Comparison of ENCODE assay signal across 1 cellular context in the genomic region with DNA sequence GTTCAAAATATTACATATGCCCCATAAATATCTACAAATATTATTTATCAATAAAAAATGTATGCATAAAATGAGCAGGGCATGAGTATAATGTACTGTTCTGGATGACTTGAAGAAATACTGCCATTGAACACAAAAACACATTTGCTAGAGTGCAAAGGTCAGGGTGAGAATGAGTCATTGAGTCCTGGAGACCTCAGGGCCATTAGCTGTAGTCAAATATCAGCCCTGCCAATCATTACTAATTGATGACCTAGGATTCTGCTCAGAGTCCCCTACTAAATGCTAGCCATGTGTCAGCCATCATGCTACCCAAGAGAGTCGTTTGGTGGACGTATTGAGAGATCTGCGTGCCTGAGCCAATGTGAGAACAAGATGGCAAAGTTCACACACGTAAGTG.
TF ChIP-seq lines count a peak whose summit lies in the region.

No MANE protein-coding gene starts in this region.

TF ChIP-seq in HepG2, 621 proteins besides CTCF, POLR2A, EP300 and RAD21 (continued from another document and continues in another):
- TF ChIP-seq, protein P1, sequence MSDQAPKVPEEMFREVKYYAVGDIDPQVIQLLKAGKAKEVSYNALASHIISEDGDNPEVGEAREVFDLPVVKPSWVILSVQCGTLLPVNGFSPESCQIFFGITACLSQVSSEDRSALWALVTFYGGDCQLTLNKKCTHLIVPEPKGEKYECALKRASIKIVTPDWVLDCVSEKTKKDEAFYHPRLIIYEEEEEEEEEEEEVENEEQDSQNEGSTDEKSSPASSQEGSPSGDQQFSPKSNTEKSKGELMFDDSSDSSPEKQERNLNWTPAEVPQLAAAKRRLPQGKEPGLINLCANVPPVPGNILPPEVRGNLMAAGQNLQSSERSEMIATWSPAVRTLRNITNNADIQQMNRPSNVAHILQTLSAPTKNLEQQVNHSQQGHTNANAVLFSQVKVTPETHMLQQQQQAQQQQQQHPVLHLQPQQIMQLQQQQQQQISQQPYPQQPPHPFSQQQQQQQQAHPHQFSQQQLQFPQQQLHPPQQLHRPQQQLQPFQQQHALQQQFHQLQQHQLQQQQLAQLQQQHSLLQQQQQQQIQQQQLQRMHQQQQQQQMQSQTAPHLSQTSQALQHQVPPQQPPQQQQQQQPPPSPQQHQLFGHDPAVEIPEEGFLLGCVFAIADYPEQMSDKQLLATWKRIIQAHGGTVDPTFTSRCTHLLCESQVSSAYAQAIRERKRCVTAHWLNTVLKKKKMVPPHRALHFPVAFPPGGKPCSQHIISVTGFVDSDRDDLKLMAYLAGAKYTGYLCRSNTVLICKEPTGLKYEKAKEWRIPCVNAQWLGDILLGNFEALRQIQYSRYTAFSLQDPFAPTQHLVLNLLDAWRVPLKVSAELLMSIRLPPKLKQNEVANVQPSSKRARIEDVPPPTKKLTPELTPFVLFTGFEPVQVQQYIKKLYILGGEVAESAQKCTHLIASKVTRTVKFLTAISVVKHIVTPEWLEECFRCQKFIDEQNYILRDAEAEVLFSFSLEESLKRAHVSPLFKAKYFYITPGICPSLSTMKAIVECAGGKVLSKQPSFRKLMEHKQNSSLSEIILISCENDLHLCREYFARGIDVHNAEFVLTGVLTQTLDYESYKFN (CRISPR knock-in tag; conservative IDR thresholded peaks at IDR 0.05): peak; percentile 71
- TF ChIP-seq ERF (CRISPR knock-in tag; IDR thresholded peaks at IDR 0.05): peak; percentile 64; the same call in 1 of the 2 replicates
- no peak for TF ChIP-seq CCDC6 (CRISPR knock-in tag; IDR thresholded peaks at IDR 0.05)
- TF ChIP-seq, protein P2, sequence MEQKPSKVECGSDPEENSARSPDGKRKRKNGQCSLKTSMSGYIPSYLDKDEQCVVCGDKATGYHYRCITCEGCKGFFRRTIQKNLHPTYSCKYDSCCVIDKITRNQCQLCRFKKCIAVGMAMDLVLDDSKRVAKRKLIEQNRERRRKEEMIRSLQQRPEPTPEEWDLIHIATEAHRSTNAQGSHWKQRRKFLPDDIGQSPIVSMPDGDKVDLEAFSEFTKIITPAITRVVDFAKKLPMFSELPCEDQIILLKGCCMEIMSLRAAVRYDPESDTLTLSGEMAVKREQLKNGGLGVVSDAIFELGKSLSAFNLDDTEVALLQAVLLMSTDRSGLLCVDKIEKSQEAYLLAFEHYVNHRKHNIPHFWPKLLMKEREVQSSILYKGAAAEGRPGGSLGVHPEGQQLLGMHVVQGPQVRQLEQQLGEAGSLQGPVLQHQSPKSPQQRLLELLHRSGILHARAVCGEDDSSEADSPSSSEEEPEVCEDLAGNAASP (CRISPR knock-in tag; IDR thresholded peaks at IDR 0.05; ENCODE audit: borderline replicate concordance): peak; percentile 31; the same call in 1 of the 2 replicates
- peak; percentile 81 for TF ChIP-seq NR2F6 (IDR thresholded peaks at IDR 0.05)
- TF ChIP-seq NR2F6 (CRISPR knock-in tag; IDR thresholded peaks at IDR 0.05): peak; percentile 84
- TF ChIP-seq FOXK1 (CRISPR knock-in tag; IDR thresholded peaks at IDR 0.05; ENCODE audit: borderline replicate concordance, low read depth): no peak
- peak; percentile 77 for TF ChIP-seq RARA (CRISPR knock-in tag; IDR thresholded peaks at IDR 0.05)
- TF ChIP-seq, protein P3, sequence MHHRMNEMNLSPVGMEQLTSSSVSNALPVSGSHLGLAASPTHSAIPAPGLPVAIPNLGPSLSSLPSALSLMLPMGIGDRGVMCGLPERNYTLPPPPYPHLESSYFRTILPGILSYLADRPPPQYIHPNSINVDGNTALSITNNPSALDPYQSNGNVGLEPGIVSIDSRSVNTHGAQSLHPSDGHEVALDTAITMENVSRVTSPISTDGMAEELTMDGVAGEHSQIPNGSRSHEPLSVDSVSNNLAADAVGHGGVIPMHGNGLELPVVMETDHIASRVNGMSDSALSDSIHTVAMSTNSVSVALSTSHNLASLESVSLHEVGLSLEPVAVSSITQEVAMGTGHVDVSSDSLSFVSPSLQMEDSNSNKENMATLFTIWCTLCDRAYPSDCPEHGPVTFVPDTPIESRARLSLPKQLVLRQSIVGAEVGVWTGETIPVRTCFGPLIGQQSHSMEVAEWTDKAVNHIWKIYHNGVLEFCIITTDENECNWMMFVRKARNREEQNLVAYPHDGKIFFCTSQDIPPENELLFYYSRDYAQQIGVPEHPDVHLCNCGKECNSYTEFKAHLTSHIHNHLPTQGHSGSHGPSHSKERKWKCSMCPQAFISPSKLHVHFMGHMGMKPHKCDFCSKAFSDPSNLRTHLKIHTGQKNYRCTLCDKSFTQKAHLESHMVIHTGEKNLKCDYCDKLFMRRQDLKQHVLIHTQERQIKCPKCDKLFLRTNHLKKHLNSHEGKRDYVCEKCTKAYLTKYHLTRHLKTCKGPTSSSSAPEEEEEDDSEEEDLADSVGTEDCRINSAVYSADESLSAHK (CRISPR knock-in tag; IDR thresholded peaks at IDR 0.05; ENCODE audit: borderline replicate concordance): no peak
- TF ChIP-seq CREB1 (IDR thresholded peaks at IDR 0.05): 0 out of 2 replicates have a peak, but pooled peaks have one; percentile 3
- no peak for TF ChIP-seq CREB1 (CRISPR knock-in tag; IDR thresholded peaks at IDR 0.05)
- no peak for TF ChIP-seq HMG20B (CRISPR knock-in tag; conservative IDR thresholded peaks at IDR 0.05)
- no peak for TF ChIP-seq ZNF552 (CRISPR knock-in tag; IDR thresholded peaks at IDR 0.05; ENCODE audit: borderline replicate concordance)
- TF ChIP-seq ZNF563 (CRISPR knock-in tag; IDR thresholded peaks at IDR 0.05): no peak
- TF ChIP-seq TBX3 (IDR thresholded peaks at IDR 0.05; ENCODE audit: borderline replicate concordance): 0 out of 2 replicates have a peak, but pooled peaks have one; percentile 11
- TF ChIP-seq, protein P4, sequence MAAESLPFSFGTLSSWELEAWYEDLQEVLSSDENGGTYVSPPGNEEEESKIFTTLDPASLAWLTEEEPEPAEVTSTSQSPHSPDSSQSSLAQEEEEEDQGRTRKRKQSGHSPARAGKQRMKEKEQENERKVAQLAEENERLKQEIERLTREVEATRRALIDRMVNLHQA (CRISPR knock-in tag; IDR thresholded peaks at IDR 0.05): no peak
- peak; percentile 66 for TF ChIP-seq MED1 (CRISPR knock-in tag; IDR thresholded peaks at IDR 0.05)
- no peak for TF ChIP-seq TCF7L2 (IDR thresholded peaks at IDR 0.05; ENCODE audit: low read depth, low read length)
- no peak for TF ChIP-seq ZNF34 (CRISPR knock-in tag; IDR thresholded peaks at IDR 0.05; ENCODE audit: borderline replicate concordance)
- no peak for TF ChIP-seq CBX1 (IDR thresholded peaks at IDR 0.05; ENCODE audit: low read depth)
- no peak for TF ChIP-seq FOXK2 (IDR thresholded peaks at IDR 0.05)
- TF ChIP-seq KAT7 (CRISPR knock-in tag; IDR thresholded peaks at IDR 0.05; ENCODE audit: borderline replicate concordance): no peak
- 0 out of 2 replicates have a peak, but pooled peaks have one; percentile 31 for TF ChIP-seq CREM (IDR thresholded peaks at IDR 0.05)
- TF ChIP-seq CREM (CRISPR knock-in tag; IDR thresholded peaks at IDR 0.05): no peak
- TF ChIP-seq, protein P5, sequence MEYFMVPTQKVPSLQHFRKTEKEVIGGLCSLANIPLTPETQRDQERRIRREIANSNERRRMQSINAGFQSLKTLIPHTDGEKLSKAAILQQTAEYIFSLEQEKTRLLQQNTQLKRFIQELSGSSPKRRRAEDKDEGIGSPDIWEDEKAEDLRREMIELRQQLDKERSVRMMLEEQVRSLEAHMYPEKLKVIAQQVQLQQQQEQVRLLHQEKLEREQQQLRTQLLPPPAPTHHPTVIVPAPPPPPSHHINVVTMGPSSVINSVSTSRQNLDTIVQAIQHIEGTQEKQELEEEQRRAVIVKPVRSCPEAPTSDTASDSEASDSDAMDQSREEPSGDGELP (IDR thresholded peaks at IDR 0.05; ENCODE audit: borderline replicate concordance, low read depth): no peak
- TF ChIP-seq, protein P6, sequence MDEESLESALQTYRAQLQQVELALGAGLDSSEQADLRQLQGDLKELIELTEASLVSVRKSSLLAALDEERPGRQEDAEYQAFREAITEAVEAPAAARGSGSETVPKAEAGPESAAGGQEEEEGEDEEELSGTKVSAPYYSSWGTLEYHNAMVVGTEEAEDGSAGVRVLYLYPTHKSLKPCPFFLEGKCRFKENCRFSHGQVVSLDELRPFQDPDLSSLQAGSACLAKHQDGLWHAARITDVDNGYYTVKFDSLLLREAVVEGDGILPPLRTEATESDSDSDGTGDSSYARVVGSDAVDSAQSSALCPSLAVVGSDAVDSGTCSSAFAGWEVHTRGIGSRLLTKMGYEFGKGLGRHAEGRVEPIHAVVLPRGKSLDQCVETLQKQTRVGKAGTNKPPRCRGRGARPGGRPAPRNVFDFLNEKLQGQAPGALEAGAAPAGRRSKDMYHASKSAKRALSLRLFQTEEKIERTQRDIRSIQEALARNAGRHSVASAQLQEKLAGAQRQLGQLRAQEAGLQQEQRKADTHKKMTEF (CRISPR knock-in tag; IDR thresholded peaks at IDR 0.05): peak; percentile 38; the same call in 1 of the 2 replicates
- TF ChIP-seq ZNF549 (CRISPR knock-in tag; IDR thresholded peaks at IDR 0.05): no peak
- no peak for TF ChIP-seq MIER2 (CRISPR knock-in tag; IDR thresholded peaks at IDR 0.05)
- no peak for TF ChIP-seq ZSCAN31 (CRISPR knock-in tag; IDR thresholded peaks at IDR 0.05; ENCODE audit: low read depth)
- no peak for TF ChIP-seq CHCHD3 (CRISPR knock-in tag; IDR thresholded peaks at IDR 0.05)
- TF ChIP-seq JUND (CRISPR knock-in tag; IDR thresholded peaks at IDR 0.05): peak; percentile 84
- TF ChIP-seq HIVEP1 (CRISPR knock-in tag; IDR thresholded peaks at IDR 0.05): no peak
- TF ChIP-seq, protein P7, sequence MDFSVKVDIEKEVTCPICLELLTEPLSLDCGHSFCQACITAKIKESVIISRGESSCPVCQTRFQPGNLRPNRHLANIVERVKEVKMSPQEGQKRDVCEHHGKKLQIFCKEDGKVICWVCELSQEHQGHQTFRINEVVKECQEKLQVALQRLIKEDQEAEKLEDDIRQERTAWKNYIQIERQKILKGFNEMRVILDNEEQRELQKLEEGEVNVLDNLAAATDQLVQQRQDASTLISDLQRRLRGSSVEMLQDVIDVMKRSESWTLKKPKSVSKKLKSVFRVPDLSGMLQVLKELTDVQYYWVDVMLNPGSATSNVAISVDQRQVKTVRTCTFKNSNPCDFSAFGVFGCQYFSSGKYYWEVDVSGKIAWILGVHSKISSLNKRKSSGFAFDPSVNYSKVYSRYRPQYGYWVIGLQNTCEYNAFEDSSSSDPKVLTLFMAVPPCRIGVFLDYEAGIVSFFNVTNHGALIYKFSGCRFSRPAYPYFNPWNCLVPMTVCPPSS (IDR thresholded peaks at IDR 0.05): no peak
- TF ChIP-seq FLYWCH1 (CRISPR knock-in tag; IDR thresholded peaks at IDR 0.05): no peak
- TF ChIP-seq, protein P8, sequence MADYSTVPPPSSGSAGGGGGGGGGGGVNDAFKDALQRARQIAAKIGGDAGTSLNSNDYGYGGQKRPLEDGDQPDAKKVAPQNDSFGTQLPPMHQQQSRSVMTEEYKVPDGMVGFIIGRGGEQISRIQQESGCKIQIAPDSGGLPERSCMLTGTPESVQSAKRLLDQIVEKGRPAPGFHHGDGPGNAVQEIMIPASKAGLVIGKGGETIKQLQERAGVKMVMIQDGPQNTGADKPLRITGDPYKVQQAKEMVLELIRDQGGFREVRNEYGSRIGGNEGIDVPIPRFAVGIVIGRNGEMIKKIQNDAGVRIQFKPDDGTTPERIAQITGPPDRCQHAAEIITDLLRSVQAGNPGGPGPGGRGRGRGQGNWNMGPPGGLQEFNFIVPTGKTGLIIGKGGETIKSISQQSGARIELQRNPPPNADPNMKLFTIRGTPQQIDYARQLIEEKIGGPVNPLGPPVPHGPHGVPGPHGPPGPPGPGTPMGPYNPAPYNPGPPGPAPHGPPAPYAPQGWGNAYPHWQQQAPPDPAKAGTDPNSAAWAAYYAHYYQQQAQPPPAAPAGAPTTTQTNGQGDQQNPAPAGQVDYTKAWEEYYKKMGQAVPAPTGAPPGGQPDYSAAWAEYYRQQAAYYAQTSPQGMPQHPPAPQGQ (CRISPR knock-in tag; IDR thresholded peaks at IDR 0.05; ENCODE audit: borderline replicate concordance): no peak
- TF ChIP-seq ZNF24 (IDR thresholded peaks at IDR 0.05): no peak
- TF ChIP-seq, protein P9, sequence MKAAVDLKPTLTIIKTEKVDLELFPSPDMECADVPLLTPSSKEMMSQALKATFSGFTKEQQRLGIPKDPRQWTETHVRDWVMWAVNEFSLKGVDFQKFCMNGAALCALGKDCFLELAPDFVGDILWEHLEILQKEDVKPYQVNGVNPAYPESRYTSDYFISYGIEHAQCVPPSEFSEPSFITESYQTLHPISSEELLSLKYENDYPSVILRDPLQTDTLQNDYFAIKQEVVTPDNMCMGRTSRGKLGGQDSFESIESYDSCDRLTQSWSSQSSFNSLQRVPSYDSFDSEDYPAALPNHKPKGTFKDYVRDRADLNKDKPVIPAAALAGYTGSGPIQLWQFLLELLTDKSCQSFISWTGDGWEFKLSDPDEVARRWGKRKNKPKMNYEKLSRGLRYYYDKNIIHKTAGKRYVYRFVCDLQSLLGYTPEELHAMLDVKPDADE (CRISPR knock-in tag; IDR thresholded peaks at IDR 0.05): no peak
- TF ChIP-seq ZNF749 (CRISPR knock-in tag; IDR thresholded peaks at IDR 0.05; ENCODE audit: borderline replicate concordance): no peak
- peak; percentile 50 to 53; a peak in 3 of 4 replicates for TF ChIP-seq MAFK (conservative IDR thresholded peaks at IDR 0.05 in 1 of 2, IDR thresholded peaks at IDR 0.05 in 1 of 2; ENCODE audit: low read length in 2 of 2)
- TF ChIP-seq ZNF224 (CRISPR knock-in tag; IDR thresholded peaks at IDR 0.05): no peak
- no peak for TF ChIP-seq ZNF207 (IDR thresholded peaks at IDR 0.05; ENCODE audit: borderline replicate concordance)
- TF ChIP-seq, protein P10, sequence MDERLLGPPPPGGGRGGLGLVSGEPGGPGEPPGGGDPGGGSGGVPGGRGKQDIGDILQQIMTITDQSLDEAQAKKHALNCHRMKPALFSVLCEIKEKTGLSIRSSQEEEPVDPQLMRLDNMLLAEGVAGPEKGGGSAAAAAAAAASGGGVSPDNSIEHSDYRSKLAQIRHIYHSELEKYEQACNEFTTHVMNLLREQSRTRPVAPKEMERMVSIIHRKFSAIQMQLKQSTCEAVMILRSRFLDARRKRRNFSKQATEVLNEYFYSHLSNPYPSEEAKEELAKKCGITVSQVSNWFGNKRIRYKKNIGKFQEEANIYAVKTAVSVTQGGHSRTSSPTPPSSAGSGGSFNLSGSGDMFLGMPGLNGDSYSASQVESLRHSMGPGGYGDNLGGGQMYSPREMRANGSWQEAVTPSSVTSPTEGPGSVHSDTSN (CRISPR knock-in tag; IDR thresholded peaks at IDR 0.05): peak; percentile 86
- TF ChIP-seq, protein P11, sequence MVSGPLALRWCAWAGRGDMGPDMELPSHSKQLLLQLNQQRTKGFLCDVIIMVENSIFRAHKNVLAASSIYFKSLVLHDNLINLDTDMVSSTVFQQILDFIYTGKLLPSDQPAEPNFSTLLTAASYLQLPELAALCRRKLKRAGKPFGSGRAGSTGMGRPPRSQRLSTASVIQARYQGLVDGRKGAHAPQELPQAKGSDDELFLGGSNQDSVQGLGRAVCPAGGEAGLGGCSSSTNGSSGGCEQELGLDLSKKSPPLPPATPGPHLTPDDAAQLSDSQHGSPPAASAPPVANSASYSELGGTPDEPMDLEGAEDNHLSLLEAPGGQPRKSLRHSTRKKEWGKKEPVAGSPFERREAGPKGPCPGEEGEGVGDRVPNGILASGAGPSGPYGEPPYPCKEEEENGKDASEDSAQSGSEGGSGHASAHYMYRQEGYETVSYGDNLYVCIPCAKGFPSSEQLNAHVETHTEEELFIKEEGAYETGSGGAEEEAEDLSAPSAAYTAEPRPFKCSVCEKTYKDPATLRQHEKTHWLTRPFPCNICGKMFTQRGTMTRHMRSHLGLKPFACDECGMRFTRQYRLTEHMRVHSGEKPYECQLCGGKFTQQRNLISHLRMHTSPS (CRISPR knock-in tag; IDR thresholded peaks at IDR 0.05; ENCODE audit: low read depth): no peak
